ENCODE assay signal across 8 cellular contexts in the genomic region with DNA sequence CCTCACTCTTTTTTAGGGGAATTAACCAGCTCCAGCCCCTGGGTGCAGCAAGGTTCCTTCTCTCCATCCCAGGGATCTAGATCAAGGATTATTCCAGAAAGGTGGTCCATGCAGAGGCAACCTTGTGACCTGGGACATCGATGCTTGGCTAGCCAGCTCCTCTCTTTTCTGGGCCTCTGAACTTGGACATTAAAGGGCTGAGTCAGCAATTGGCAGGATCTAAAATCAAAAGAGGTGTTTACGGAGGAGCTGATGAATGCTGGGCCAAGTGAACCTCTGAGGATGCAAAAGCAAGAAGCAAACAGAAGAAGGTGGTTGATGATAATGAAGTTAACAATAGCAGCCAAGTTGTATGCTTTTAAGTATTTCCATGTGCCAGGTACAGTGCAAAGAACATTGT.
"Had no signal": no experiment of that assay in that cellular context is flagged by ENCODE, and none has a peak within 500 bp of the region (broad histone marks: within the 10 kb centered on the region; RNA-seq: fewer than 3 reads in every experiment).

No MANE protein-coding gene starts in this region.

- H3K27ac Mint-ChIP-seq: GM23338, HFFc6 had no signal

- H3K4me3 ChIP-seq: GM23338, HAP-1 had no signal

- H3K4me2 ChIP-seq: GM23338, KMS-11 had no signal

- H3K27ac ChIP-seq: HL-60, KMS-11 had no signal

- H3K4me3 Mint-ChIP-seq: GM23338, HFFc6 had no signal

- H3K36me3 ChIP-seq: HAP-1 had no signal

- ATAC-seq: GM23338, HCT116 had no signal

- H3K4me1 ChIP-seq: HAP-1 had no signal

- DNase-seq: H7, HFFc6, KBM-7 had no signal

- H3K9me3 ChIP-seq: HAP-1 had no signal

- H3K9ac ChIP-seq: KMS-11 had no signal
